In the genomic region with DNA sequence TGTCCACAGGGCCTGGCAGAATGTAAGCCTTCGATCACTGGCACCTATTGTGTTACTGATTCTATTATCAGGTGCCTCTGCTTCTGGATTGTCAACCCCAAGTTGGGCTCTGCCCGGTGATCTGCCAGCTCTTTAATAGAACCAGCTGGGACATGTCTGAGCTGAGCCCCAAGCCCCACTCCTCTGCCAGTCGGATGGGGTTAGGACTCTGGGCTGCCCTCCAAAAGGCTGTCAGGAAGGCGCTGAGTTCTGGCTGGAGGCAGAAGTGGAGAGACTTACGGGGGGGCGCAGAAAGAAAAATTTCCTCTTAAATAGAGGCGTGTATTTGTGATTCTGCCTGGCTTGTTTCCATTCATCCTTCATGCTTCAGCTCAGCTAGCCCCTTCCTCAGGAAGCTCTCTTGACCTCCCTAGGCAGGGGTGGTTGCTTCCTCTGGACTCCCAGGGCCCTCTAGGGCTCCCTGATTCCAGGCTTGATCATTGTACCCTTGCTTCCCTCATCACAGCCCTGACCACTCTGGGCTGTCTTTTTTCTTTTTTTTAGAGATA, we compare ENCODE assay signal across 13 cellular contexts. TPM values are rescaled to one million over a fixed set of nuclear protein-coding genes. Genes with fewer than 3 reads are reported as not detected.
A peak's percentile ranks its signal among the peaks of the same experiment; 100 is the strongest.
DNase-seq lines count a peak whose midpoint lies in the region; ATAC-seq and TF ChIP-seq lines count a peak whose summit lies in the region.
"Had no signal": no experiment of that assay in that cellular context is flagged by ENCODE, and none has a peak within 500 bp of the region (broad histone marks: within the 10 kb centered on the region; RNA-seq: fewer than 3 reads in every experiment).

No MANE protein-coding gene starts in this region.

- TF ChIP-seq POLR2A in breast epithelium (IDR thresholded peaks at IDR 0.05) (no peak), uterus (IDR thresholded peaks at IDR 0.05) (no peak)

- H3K9me3 ChIP-seq in breast epithelium: no peaks in the 10 kb centered on the region
- no peaks in the 10 kb centered on the region for H3K9me3 ChIP-seq in lower lobe of right lung
- H3K9me3 ChIP-seq in uterus: no peaks in the 10 kb centered on the region

- H3K4me1 ChIP-seq in breast epithelium (no peaks in the 10 kb centered on the region), lower lobe of right lung (peaks cover 68% of the 10 kb centered on the region), uterus (peaks cover 0 to 14% of the 10 kb centered on the region in 2 donors)

- intact Hi-C loops in MCF 10A (cut with micrococcal nuclease): no loop called here
- intact Hi-C loops in breast epithelium (cut with DNase I; ENCODE audit: low total_unique reads): no loop called here
- intact Hi-C loops in lower lobe of right lung (cut with DNase I): no loop called here
- intact Hi-C loops in uterus (cut with DNase I; ENCODE audit: low total_unique reads): no loop called here

- ATAC-seq in lower lobe of right lung (no peak), GM18870 (IDR thresholded peaks at IDR 0.05; ENCODE audit: unreplicated experiment) (no peak)
- ATAC-seq: sciatic nerve had no signal

- H3K36me3 ChIP-seq in breast epithelium (no peaks in the 10 kb centered on the region), lower lobe of right lung (no peaks in the 10 kb centered on the region), uterus (no peaks in the 10 kb centered on the region)

- H3K36me3 Mint-ChIP-seq in MCF 10A (ENCODE audit: insufficient read depth, unreplicated experiment) (peaks cover 5% of the 10 kb centered on the region), brain (no peaks in the 10 kb centered on the region)

- CTCF ChIA-PET in MCF 10A (lab: Yijun Ruan, JAX): interaction anchor here (0.6 to 1.6 kb wide), 15 partner anchors 14 to 1672 kb away, joined by 3 to 7 read pairs (median 3); a partner anchor contains a TSS

- DNase-seq in MCF 10A (ENCODE audit: unreplicated experiment): peak; percentile 65
- no peak for DNase-seq in breast epithelium (ENCODE audit: low spot score in 2 of 2)
- DNase-seq in lower lobe of right lung: no peak
- DNase-seq in uterus: peak; percentile 33 to 66
- no peak for DNase-seq in T-helper 9 cell
- no peak for DNase-seq in NK-92 treated with Interleukin-12 subunit alpha and Interleukin-12 subunit beta, amount 100 ng/mL, for 24 hours (lab: John Stamatoyannopoulos, UW)
- DNase-seq: aorta; KBM-7; NCI-H524; stimulated activated naive CD4-positive, alpha-beta T cell treated with Interleukin-2 at 50 U/mL for 16 hours had no signal

- H3K9me3 Mint-ChIP-seq in MCF 10A (ENCODE audit: unreplicated experiment): no peaks in the 10 kb centered on the region
- peaks cover 0 to 5% (median 1%) of the 10 kb centered on the region in 5 experiments for H3K9me3 Mint-ChIP-seq in brain

- H3K4me3 Mint-ChIP-seq in MCF 10A (ENCODE audit: unreplicated experiment): peak overlapping the region; percentile 66
- H3K4me3 Mint-ChIP-seq in brain: peak overlapping the region; percentile 63 to 78 (median 76)

- TF ChIP-seq CTCF in MCF 10A (IDR thresholded peaks at IDR 0.05; ENCODE audit: unreplicated experiment) (no peak), breast epithelium (IDR thresholded peaks at IDR 0.05) (no peak), brain (conservative IDR thresholded peaks at IDR 0.05) (no peak), lower lobe of right lung (IDR thresholded peaks at IDR 0.05) (no peak), uterus (IDR thresholded peaks at IDR 0.05) (no peak)

- POLR2A ChIA-PET in MCF 10A (lab: Yijun Ruan, JAX): interaction anchor here (0.6 to 5.6 kb wide), 11 partner anchors 8 to 533 kb away, joined by 3 to 49 read pairs (median 4); a partner anchor contains a TSS

- H3K27me3 ChIP-seq in breast epithelium (no peaks in the 10 kb centered on the region), lower lobe of right lung (ENCODE audit: low read depth) (no peaks in the 10 kb centered on the region), uterus (peaks cover 0 to 3% of the 10 kb centered on the region in 2 donors)

- peak overlapping the region; percentile 59 for H3K27ac Mint-ChIP-seq in MCF 10A (ENCODE audit: low read depth, unreplicated experiment)
- H3K27ac Mint-ChIP-seq in brain: peak overlapping the region in 4 of 5 experiments; percentile 4 to 83 (median 74)

- no peak overlapping the region for H3K27ac ChIP-seq in breast epithelium
- peak overlapping the region; percentile 89 for H3K27ac ChIP-seq in lower lobe of right lung
- peak overlapping the region; percentile 3 to 68 for H3K27ac ChIP-seq in uterus

- H3K4me1 Mint-ChIP-seq in MCF 10A (ENCODE audit: insufficient read depth, unreplicated experiment) (peaks cover 29% of the 10 kb centered on the region), brain (peaks cover 60% of the 10 kb centered on the region)

- H3K4me3 ChIP-seq in breast epithelium: no peak overlapping the region
- peak overlapping the region; percentile 75 for H3K4me3 ChIP-seq in lower lobe of right lung
- no peak overlapping the region for H3K4me3 ChIP-seq in uterus

- no TSS peak for BruUV-seq in MCF 10A (replicated peaks; lab: Mats Ljungman, UMichigan)

- no peaks in the 10 kb centered on the region for H3K27me3 Mint-ChIP-seq in MCF 10A (ENCODE audit: insufficient read depth, unreplicated experiment)
- peaks cover 65% of the 10 kb centered on the region for H3K27me3 Mint-ChIP-seq in brain

RNA-seq across cellular contexts. Expression of a gene that starts 1.0 kb away (rescaled TPM):
- total RNA-seq in MCF 10A (2022): 5.3 and 6.2 TPM in 2 replicates
- total RNA-seq in breast epithelium: 1 to 10 TPM; 3.5 to 5.1 (median 3.6) TPM
- polyA plus RNA-seq in brain (ENCODE audit: insufficient read depth, low read depth, low replicate concordance): 0.48 TPM
- 11.5 TPM for total RNA-seq in lower lobe of right lung
- 10 to 100 TPM in 1 of 4 donors, 1 to 10 TPM in 2, under 1 TPM in 1; 0.59 to 60.6 (median 4.3) TPM for total RNA-seq in uterus

RNA-seq across cellular contexts. Expression of a gene that starts 2.9 kb away (rescaled TPM):
- total RNA-seq in MCF 10A (2022): 49.2 and 60.3 TPM in 2 replicates
- total RNA-seq in breast epithelium: 10 to 100 TPM; 20.5 to 28.8 (median 27.7) TPM
- 79.5 TPM for polyA plus RNA-seq in brain (ENCODE audit: insufficient read depth, low read depth, low replicate concordance)
- total RNA-seq in lower lobe of right lung: 38.9 TPM
- total RNA-seq in uterus: 10 to 100 TPM in 3 of 4 donors, 1 to 10 TPM in 1; 6.4 to 31.7 (median 21.5) TPM

RNA-seq across cellular contexts. Expression of a gene that starts 14.6 kb away (rescaled TPM):
- total RNA-seq in MCF 10A (2022) (343 and 381 TPM in 2 replicates), breast epithelium (10 to 100 TPM in 2 of 3 donors, 1 to 10 TPM in 1; 3.5 to 19.3 (median 13.1) TPM), lower lobe of right lung (35.6 TPM), uterus (10 to 100 TPM in 1 of 4 donors, 1 to 10 TPM in 2, not detected in 1; 2.9 to 15.3 (median 4.1) TPM)
- 3.0 TPM for polyA plus RNA-seq in brain (ENCODE audit: insufficient read depth, low read depth, low replicate concordance)

RNA-seq across cellular contexts. Expression of a gene that starts 17.0 kb away (rescaled TPM):
- total RNA-seq in MCF 10A (2022) (1.4 and 4.5 TPM in 2 replicates), breast epithelium (1 to 10 TPM; 6.4 to 7.8 (median 6.9) TPM), lower lobe of right lung (10.9 TPM), uterus (10 to 100 TPM in 3 of 4 donors, not detected in 1; 10.6 to 95.3 (median 19.3) TPM)
- polyA plus RNA-seq in brain (ENCODE audit: insufficient read depth, low read depth, low replicate concordance): 3.2 TPM

RNA-seq across cellular contexts. Expression of a gene that starts 54.3 kb away (rescaled TPM):
- total RNA-seq in MCF 10A (2022) (277 and 333 TPM in 2 replicates), breast epithelium (100 to 1,000 TPM in 2 of 3 donors, 10 to 100 TPM in 1; 17.1 to 639 (median 492) TPM), lower lobe of right lung (202 TPM), uterus (10 to 100 TPM; 11.8 to 72.8 (median 29.4) TPM)
- polyA plus RNA-seq in brain (ENCODE audit: insufficient read depth, low read depth, low replicate concordance): 385 TPM

Comparison
In these comparisons a context has a peak if more than half of its experiments do, and no peak if none do; other contexts are left out.
1. DNase-seq: peak in MCF 10A (single experiment) and uterus (2 of 2); none in breast epithelium (0 of 2), lower lobe of right lung (single experiment), T-helper 9 cell (single experiment) and NK-92 treated with Interleukin-12 subunit alpha and Interleukin-12 subunit beta, amount 100 ng/mL, for 24 hours (single experiment).
2. H3K27ac ChIP-seq: peak in lower lobe of right lung (single experiment) and uterus (2 of 2); none in breast epithelium (0 of 2).